ENCODE assay signal across 8 cellular contexts in genomic region chr3:9792405-9793160, GRCh38. TPM values are rescaled to one million over a fixed set of nuclear protein-coding genes. Genes with fewer than 3 reads are reported as not detected.
DNase-seq lines count a peak whose midpoint lies in the region; ATAC-seq and TF ChIP-seq lines count a peak whose summit lies in the region.

Gene ARPC4, plus strand, starts transcription at chr3:9793082. Its CDS starts 40 bp downstream, at chr3:9793122.
Gene TADA3, minus strand, starts transcription at chr3:9792473. Its CDS starts 1,007 bp downstream, at chr3:9791466.

- DNase-seq in NCI-H146 treated with DMSO at 0.1 percent for 48 hours (lab: John Stamatoyannopoulos, UW; ENCODE audit: unreplicated experiment) = peak; percentile 88
- peak; percentile 82 to 96 (median 87) for DNase-seq in T-helper 1 cell
- DNase-seq in adrenal gland = peak; percentile 90 to 95 (median 93)
- DNase-seq in heart left ventricle = peak; percentile 95 to 97 (median 96)
- peak; percentile 81 to 98 (median 88) for DNase-seq in posterior cingulate gyrus
- peak; percentile 92 for DNase-seq in type B pancreatic cell (ENCODE audit: extremely low spot score, unreplicated experiment)

- 1 to 2% (median 1%) methylated on average over 14 to 65 of the region's 65 CpGs for WGBS in adrenal gland, 4 donors
- 0 to 1% (median 1%) methylated on average over 43 to 65 of the region's 65 CpGs for WGBS in heart left ventricle, 4 donors

- peaks cover 23% of the 10 kb centered on the region for H3K36me3 Mint-ChIP-seq in type B pancreatic cell

- peak within 1 kb of the TSS; percentile 100 for H3K27ac Mint-ChIP-seq in type B pancreatic cell

- H3K36me3 ChIP-seq in adrenal gland (replicated peaks in 1 of 2) (peaks cover 0 to 21% of the 10 kb centered on the region in 2 donors), heart left ventricle (peaks cover 0 to 59% (median 45%) of the 10 kb centered on the region in 9 donors)

- peak within 1 kb of the TSS; percentile 98 for H3K4me3 Mint-ChIP-seq in type B pancreatic cell

- peaks cover 14% of the 10 kb centered on the region for H3K4me1 Mint-ChIP-seq in type B pancreatic cell (ENCODE audit: unreplicated experiment)

- peaks cover 22 to 50% of the 10 kb centered on the region in 2 donors for H3K4me1 ChIP-seq in adrenal gland (replicated peaks in 1 of 2)
- peaks cover 0 to 57% (median 24%) of the 10 kb centered on the region in 12 donors for H3K4me1 ChIP-seq in heart left ventricle

- ATAC-seq in HG02884 (IDR thresholded peaks at IDR 0.05; ENCODE audit: unreplicated experiment) (peak; percentile 77), heart left ventricle (peak; percentile 94 to 96 (median 94))

- H3K27ac ChIP-seq in adrenal gland (peak within 1 kb of the TSS; percentile 88 to 97 (median 96)), heart left ventricle (peak within 1 kb of the TSS; percentile 89 to 99 (median 97))

- peak in 4 of 6 experiments; percentile 15 to 35 (median 26) for TF ChIP-seq CTCF in adrenal gland (IDR thresholded peaks at IDR 0.05)
- TF ChIP-seq CTCF in heart left ventricle (IDR thresholded peaks at IDR 0.05) = peak in 2 of 12 donors; percentile 18 to 19
- TF ChIP-seq CTCF in type B pancreatic cell (conservative IDR thresholded peaks at IDR 0.05) = peak; percentile 47

- H3K27me3 Mint-ChIP-seq in type B pancreatic cell = no peaks in the 10 kb centered on the region

- intact Hi-C loops in adrenal gland (cut with DNase I) (no loop called here), heart left ventricle (cut with DNase I) (loop anchor here in 7 of 10 donors (1.0 to 10.0 kb wide), 9 partner anchors 24 to 225 kb away; partner anchors contain the start of genes BRPF1 (in 4 of the 7), CAMK1 (in 1 of the 7), IL17RC (in 1 of the 7) and OGG1 (in 1 of the 7)), posterior cingulate gyrus (cut with DNase I) (loop anchor here (2.0 kb wide), 2 partner anchors 44 to 56 kb away; partner anchors contain the start of gene OGG1)

- TF ChIP-seq POLR2A in GM15510 (IDR thresholded peaks at IDR 0.05; ENCODE audit: borderline replicate concordance, extremely low read depth, insufficient read length) (peak; percentile 90), adrenal gland (IDR thresholded peaks at IDR 0.05) (peak; percentile 56), heart left ventricle (IDR thresholded peaks at IDR 0.05) (peak in 1 of 2 donors; percentile 66)

- H3K9me3 Mint-ChIP-seq in type B pancreatic cell = no peaks in the 10 kb centered on the region

- H3K4me3 ChIP-seq in adrenal gland = peak within 1 kb of the TSS; percentile 72 to 80 (median 72)
- H3K4me3 ChIP-seq in heart left ventricle = peak within 1 kb of the TSS; percentile 66 to 100 (median 92)

- H3K9me3 ChIP-seq in adrenal gland (replicated peaks in 1 of 3) (no peaks in the 10 kb centered on the region), heart left ventricle (no peaks in the 10 kb centered on the region)

- H3K27me3 ChIP-seq in adrenal gland (no peaks in the 10 kb centered on the region), heart left ventricle (no peaks in the 10 kb centered on the region)

RNA-seq across cellular contexts. Expression of gene ARPC4, which starts in this region (rescaled TPM):
- total RNA-seq in adrenal gland = 100 to 1,000 TPM; 138 to 249 (median 184) TPM
- 100 to 1,000 TPM in 1 of 3 donors, 10 to 100 TPM in 2; 75.8 to 140 (median 77.4) TPM for polyA plus RNA-seq in adrenal gland
- total RNA-seq in heart left ventricle = 100 to 1,000 TPM in 1 of 9 donors, 10 to 100 TPM in 8; 48.8 to 147 (median 79.7) TPM
- polyA plus RNA-seq in heart left ventricle = 100 to 1,000 TPM in 1 of 2 donors, 10 to 100 TPM in 1; 30.0 to 151 TPM
- total RNA-seq in type B pancreatic cell (ENCODE audit: low replicate concordance) = 131 and 151 TPM in 2 replicates

RNA-seq across cellular contexts. Expression of gene TADA3, which starts in this region (rescaled TPM):
- 100 to 1,000 TPM in 5 of 8 donors, 10 to 100 TPM in 3; 59.1 to 148 (median 122) TPM for total RNA-seq in adrenal gland
- polyA plus RNA-seq in adrenal gland = 100 to 1,000 TPM in 2 of 3 donors, 10 to 100 TPM in 1; 49.7 to 133 (median 117) TPM
- 10 to 100 TPM; 32.8 to 61.5 (median 45.9) TPM for total RNA-seq in heart left ventricle
- 10 to 100 TPM; 37.2 to 53.3 TPM for polyA plus RNA-seq in heart left ventricle
- total RNA-seq in type B pancreatic cell (ENCODE audit: low replicate concordance) = 48.4 and 54.3 TPM in 2 replicates

Comparison
In these comparisons a context has a peak if more than half of its experiments do, and no peak if none do; other contexts are left out.
1. Peak in every context shown above with its lines: DNase-seq, ATAC-seq, H3K4me3 ChIP-seq and H3K27ac ChIP-seq.
2. intact Hi-C loops: an anchor here in heart left ventricle (1.0 to 10.0 kb wide) and posterior cingulate gyrus (2.0 kb wide); none called in adrenal gland.